ENCODE assay signal across 10 cellular contexts in the genomic region with DNA sequence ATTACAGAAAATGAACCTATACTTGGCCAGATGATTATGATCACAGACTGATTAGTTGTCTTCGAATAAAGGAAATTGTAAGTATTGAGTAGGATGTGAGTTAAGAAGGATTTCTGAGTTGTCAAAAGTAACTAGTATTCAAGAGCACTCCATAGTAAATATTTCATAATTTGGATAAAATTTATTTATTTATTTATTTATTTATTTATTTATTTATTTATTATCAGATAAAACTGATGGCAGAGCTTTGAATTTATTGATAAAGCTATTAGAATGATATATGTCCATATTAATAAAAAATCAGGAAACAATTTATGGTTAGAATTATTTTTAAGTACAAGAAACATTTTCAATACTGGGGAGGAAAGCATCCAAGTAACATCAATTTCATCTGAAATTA.
"Had no signal": no experiment of that assay in that cellular context is flagged by ENCODE, and none has a peak within 500 bp of the region (broad histone marks: within the 10 kb centered on the region; RNA-seq: fewer than 3 reads in every experiment).

No MANE protein-coding gene starts in this region.

- DNase-seq: GM23248, GOT3, H7, Karpas-422, KBM-7 had no signal

- H3K4me2 ChIP-seq: KMS-11 had no signal

- H2AFZ ChIP-seq: GM23248 had no signal

- H3K4me3 ChIP-seq: GM23248, HAP-1 had no signal

- FAIRE-seq: HepG2 had no signal

- H3K9me3 ChIP-seq: HAP-1 had no signal

- H3K27ac ChIP-seq: GM23248, HL-60, KMS-11 had no signal

- H3K4me1 ChIP-seq: HAP-1 had no signal

- H3K9ac ChIP-seq: GM23248, KMS-11 had no signal

- H3K36me3 ChIP-seq: HAP-1 had no signal

- ATAC-seq: HCT116, HepG2 had no signal
